16 cellular contexts compared by ENCODE assay signal in genomic region chr12:4036872-4037271, GRCh38.
"Had no signal": no experiment of that assay in that cellular context is flagged by ENCODE, and none has a peak within 500 bp of the region (broad histone marks: within the 10 kb centered on the region; RNA-seq: fewer than 3 reads in every experiment).

No MANE protein-coding gene starts in this region.

- H3K9me3 ChIP-seq: esophagus muscularis mucosa, heart right ventricle, left lung, thyroid gland had no signal

- H3K4me3 ChIP-seq: cardiac muscle cell, esophagus muscularis mucosa, heart right ventricle, left lung, lung, thyroid gland had no signal

- H3K27ac ChIP-seq: cardiac muscle cell, esophagus muscularis mucosa, heart right ventricle, left lung, thyroid gland had no signal

- H3K27me3 ChIP-seq: thyroid gland had no signal

- H3K36me3 ChIP-seq: cardiac muscle cell, esophagus muscularis mucosa, heart right ventricle, left lung, thyroid gland had no signal

- DNase-seq: activated CD8-positive, alpha-beta memory T cell treated with anti-CD3 and anti-CD28 coated beads for 24 hours; activated CD8-positive, alpha-beta memory T cell treated with anti-CD3 and anti-CD28 coated beads, Interleukin-2, amount 50 U/mL, for 4 hours; activated naive CD4-positive, alpha-beta T cell; activated T-cell treated with anti-CD3 and anti-CD28 coated beads, Interleukin-2, amount 50 U/mL, for 24 hours; effector CD8-positive, alpha-beta T cell; heart right ventricle; left lung; naive thymus-derived CD4-positive, alpha-beta T cell; stimulated activated CD4-positive, alpha-beta T cell treated with anti-CD3 and anti-CD28 coated beads, Interleukin-4, amount 100 ng/mL, for 24 hours; stimulated activated naive CD4-positive, alpha-beta T cell treated with Interleukin-2 at 50 U/mL for 16 hours; T-helper 9 cell; thyroid gland had no signal

- ATAC-seq: naive thymus-derived CD4-positive, alpha-beta T cell; WTC11 had no signal
